ENCODE assay signal across 1 cellular context in the genomic region with DNA sequence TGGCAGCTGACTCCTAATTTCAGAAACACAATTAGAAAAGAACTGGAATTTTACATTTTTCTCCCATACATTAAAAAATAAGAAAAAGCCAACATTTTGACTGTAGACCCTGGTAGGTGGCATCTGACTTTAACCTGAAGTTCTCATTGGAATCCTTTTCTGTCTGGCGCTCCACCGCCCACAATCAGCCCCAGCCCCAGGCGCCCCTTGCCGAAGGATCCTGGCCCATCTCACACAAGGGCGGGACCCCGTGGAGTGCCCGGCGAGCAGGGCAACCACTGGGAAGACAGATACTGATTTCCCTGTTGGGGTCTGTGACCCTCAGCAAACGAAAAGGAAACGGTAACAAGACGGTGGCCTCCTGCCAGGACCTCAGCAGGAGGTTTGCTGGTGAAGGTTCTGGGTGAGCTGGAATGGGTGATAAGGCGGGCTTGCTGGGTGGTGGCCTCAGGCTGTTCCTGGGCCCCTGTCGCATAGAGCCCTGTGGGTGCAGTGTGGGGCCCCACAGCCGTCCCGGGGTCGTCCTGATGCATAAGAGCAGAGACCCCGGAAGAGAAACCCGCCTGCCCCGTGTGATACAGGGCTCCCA.
TF ChIP-seq lines count a peak whose summit lies in the region.

No MANE protein-coding gene starts in this region.

TF ChIP-seq in HEK293, 187 proteins besides CTCF, POLR2A, EP300 and RAD21:
- TF ChIP-seq, protein P1, sequence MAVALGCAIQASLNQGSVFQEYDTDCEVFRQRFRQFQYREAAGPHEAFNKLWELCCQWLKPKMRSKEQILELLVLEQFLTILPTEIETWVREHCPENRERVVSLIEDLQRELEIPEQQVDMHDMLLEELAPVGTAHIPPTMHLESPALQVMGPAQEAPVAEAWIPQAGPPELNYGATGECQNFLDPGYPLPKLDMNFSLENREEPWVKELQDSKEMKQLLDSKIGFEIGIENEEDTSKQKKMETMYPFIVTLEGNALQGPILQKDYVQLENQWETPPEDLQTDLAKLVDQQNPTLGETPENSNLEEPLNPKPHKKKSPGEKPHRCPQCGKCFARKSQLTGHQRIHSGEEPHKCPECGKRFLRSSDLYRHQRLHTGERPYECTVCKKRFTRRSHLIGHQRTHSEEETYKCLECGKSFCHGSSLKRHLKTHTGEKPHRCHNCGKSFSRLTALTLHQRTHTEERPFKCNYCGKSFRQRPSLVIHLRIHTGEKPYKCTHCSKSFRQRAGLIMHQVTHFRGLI (tag by site-specific recombination; IDR thresholded peaks at IDR 0.05) = no peak
- peak; percentile 32; the same call in 1 of the 2 replicates for TF ChIP-seq ZIC2 (tag by site-specific recombination; IDR thresholded peaks at IDR 0.05)
- TF ChIP-seq ZBTB10 (tag by site-specific recombination; IDR thresholded peaks at IDR 0.05) = no peak
- TF ChIP-seq GLIS1 (tag by site-specific recombination; IDR thresholded peaks at IDR 0.05) = peak; percentile 36
- no peak for TF ChIP-seq ZSCAN30 (tag by site-specific recombination; IDR thresholded peaks at IDR 0.05)
